1 cellular context compared by ENCODE assay signal in genomic region chr5:150436141-150436680, GRCh38.
A peak's percentile ranks its signal among the peaks of the same experiment; 100 is the strongest.
TF ChIP-seq lines count a peak whose summit lies in the region.

No MANE protein-coding gene starts in this region.

TF ChIP-seq in HEK293, 187 proteins besides CTCF, POLR2A, EP300 and RAD21 (continued from another document):
- TF ChIP-seq ZBTB11 (tag by site-specific recombination; conservative IDR thresholded peaks at IDR 0.05; ENCODE audit: low read depth) (no peak), ZBTB10 (tag by site-specific recombination; IDR thresholded peaks at IDR 0.05) (no peak), ZSCAN4 (tag by site-specific recombination; IDR thresholded peaks at IDR 0.05) (no peak), WT1 (tag by site-specific recombination; IDR thresholded peaks at IDR 0.05) (no peak), ZXDB (tag by site-specific recombination; IDR thresholded peaks at IDR 0.05) (peak; percentile 100), GLIS2 (tag by site-specific recombination; IDR thresholded peaks at IDR 0.05) (no peak), ZNF473 (tag by site-specific recombination; IDR thresholded peaks at IDR 0.05) (no peak), ZNF404 (tag by site-specific recombination; IDR thresholded peaks at IDR 0.05) (no peak), ZNF223 (tag by site-specific recombination; IDR thresholded peaks at IDR 0.05) (no peak), ZNF654 (tag by site-specific recombination; IDR thresholded peaks at IDR 0.05; ENCODE audit: low read depth) (peak; percentile 76), ZNF112 (tag by site-specific recombination; IDR thresholded peaks at IDR 0.05) (no peak), SP3 (tag by site-specific recombination; IDR thresholded peaks at IDR 0.05) (no peak), ZNF121 (tag by site-specific recombination; IDR thresholded peaks at IDR 0.05) (no peak), ZNF2 (tag by site-specific recombination; IDR thresholded peaks at IDR 0.05) (peak; percentile 72; the same call in 1 of the 2 replicates), ZBTB17 (tag by site-specific recombination; IDR thresholded peaks at IDR 0.05) (peak; percentile 74), ZNF600 (tag by site-specific recombination; IDR thresholded peaks at IDR 0.05) (peak; percentile 78), BCL11A (tag by site-specific recombination; IDR thresholded peaks at IDR 0.05; ENCODE audit: low read depth) (no peak), ZNF768 (tag by site-specific recombination; IDR thresholded peaks at IDR 0.05) (peak; percentile 92; the same call in 1 of the 2 replicates), ZNF394 (tag by site-specific recombination; IDR thresholded peaks at IDR 0.05; ENCODE audit: borderline replicate concordance) (no peak), ZNF211 (tag by site-specific recombination; IDR thresholded peaks at IDR 0.05; ENCODE audit: low read depth) (no peak), MZF1 (tag by site-specific recombination; IDR thresholded peaks at IDR 0.05; ENCODE audit: borderline replicate concordance) (no peak), ZBTB20 (tag by site-specific recombination; IDR thresholded peaks at IDR 0.05) (peak; percentile 39), ZNF830 (tag by site-specific recombination; IDR thresholded peaks at IDR 0.05; ENCODE audit: low read depth) (no peak), ZSCAN5A (tag by site-specific recombination; IDR thresholded peaks at IDR 0.05) (no peak), MEIS1 (CRISPR knock-in tag; IDR thresholded peaks at IDR 0.05; ENCODE audit: borderline replicate concordance) (no peak), ZNF133 (tag by site-specific recombination; IDR thresholded peaks at IDR 0.05) (no peak), ZNF488 (tag by site-specific recombination; IDR thresholded peaks at IDR 0.05) (no peak), ZNF362 (tag by site-specific recombination; IDR thresholded peaks at IDR 0.05) (no peak), ZNF274 (IDR thresholded peaks at IDR 0.05; ENCODE audit: low read length) (no peak), ZNF274 (tag by site-specific recombination; IDR thresholded peaks at IDR 0.05; ENCODE audit: borderline replicate concordance) (no peak), ZNF155 (tag by site-specific recombination; IDR thresholded peaks at IDR 0.05) (no peak), ZNF677 (tag by site-specific recombination; IDR thresholded peaks at IDR 0.05) (no peak), ZNF501 (tag by site-specific recombination; IDR thresholded peaks at IDR 0.05) (peak; percentile 55; the same call in 1 of the 2 replicates), HOXA7 (CRISPR knock-in tag; IDR thresholded peaks at IDR 0.05; ENCODE audit: borderline replicate concordance) (no peak), KLF9 (tag by site-specific recombination; IDR thresholded peaks at IDR 0.05; ENCODE audit: low read depth) (no peak), ZNF23 (tag by site-specific recombination; IDR thresholded peaks at IDR 0.05; ENCODE audit: borderline replicate concordance) (no peak), ZNF426 (tag by site-specific recombination; IDR thresholded peaks at IDR 0.05) (no peak), ZNF558 (tag by site-specific recombination; IDR thresholded peaks at IDR 0.05) (no peak), ZNF16 (tag by site-specific recombination; IDR thresholded peaks at IDR 0.05; ENCODE audit: low read depth) (no peak), SCRT1 (tag by site-specific recombination; IDR thresholded peaks at IDR 0.05; ENCODE audit: borderline replicate concordance) (no peak), ZNF416 (tag by site-specific recombination; IDR thresholded peaks at IDR 0.05) (no peak), ZNF549 (tag by site-specific recombination; IDR thresholded peaks at IDR 0.05) (no peak), ZFHX2 (tag by site-specific recombination; conservative IDR thresholded peaks at IDR 0.05) (no peak), SCRT2 (tag by site-specific recombination; IDR thresholded peaks at IDR 0.05) (no peak), ZNF544 (tag by site-specific recombination; IDR thresholded peaks at IDR 0.05) (no peak), OSR2 (tag by site-specific recombination; IDR thresholded peaks at IDR 0.05) (peak; percentile 50; the same call in 1 of the 2 replicates)
